In the genomic region with DNA sequence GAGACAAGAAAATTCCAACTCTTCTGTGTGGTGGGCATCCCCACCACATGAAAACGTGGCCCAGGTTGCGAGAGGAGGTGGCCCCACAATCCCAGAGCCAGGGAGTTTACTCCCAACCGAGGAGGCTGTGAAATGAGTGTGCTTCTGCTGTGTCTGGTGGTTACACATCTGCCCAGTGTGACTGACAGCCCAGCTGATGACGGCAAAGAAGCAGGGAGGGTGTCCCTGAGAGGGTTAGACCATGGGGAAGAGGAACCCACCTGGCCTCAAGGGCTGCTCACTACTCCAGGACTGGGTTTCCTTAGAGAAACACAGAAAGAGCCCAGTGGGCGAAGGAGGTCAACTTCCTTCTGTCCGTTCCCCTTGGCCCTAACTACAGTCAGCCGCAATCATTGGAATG, we compare ENCODE assay signal across 1 cellular context.
A peak's percentile ranks its signal among the peaks of the same experiment; 100 is the strongest.
TF ChIP-seq lines count a peak whose summit lies in the region.

No MANE protein-coding gene starts in this region.

TF ChIP-seq in GM12878, 131 proteins besides CTCF, POLR2A, EP300 and RAD21:
- TF ChIP-seq, protein P1, sequence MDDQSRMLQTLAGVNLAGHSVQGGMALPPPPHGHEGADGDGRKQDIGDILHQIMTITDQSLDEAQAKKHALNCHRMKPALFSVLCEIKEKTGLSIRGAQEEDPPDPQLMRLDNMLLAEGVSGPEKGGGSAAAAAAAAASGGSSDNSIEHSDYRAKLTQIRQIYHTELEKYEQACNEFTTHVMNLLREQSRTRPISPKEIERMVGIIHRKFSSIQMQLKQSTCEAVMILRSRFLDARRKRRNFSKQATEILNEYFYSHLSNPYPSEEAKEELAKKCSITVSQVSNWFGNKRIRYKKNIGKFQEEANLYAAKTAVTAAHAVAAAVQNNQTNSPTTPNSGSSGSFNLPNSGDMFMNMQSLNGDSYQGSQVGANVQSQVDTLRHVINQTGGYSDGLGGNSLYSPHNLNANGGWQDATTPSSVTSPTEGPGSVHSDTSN (IDR thresholded peaks at IDR 0.05; ENCODE audit: insufficient replicate concordance, low read depth, low read length) = peak; percentile 25
- TF ChIP-seq, protein P2, sequence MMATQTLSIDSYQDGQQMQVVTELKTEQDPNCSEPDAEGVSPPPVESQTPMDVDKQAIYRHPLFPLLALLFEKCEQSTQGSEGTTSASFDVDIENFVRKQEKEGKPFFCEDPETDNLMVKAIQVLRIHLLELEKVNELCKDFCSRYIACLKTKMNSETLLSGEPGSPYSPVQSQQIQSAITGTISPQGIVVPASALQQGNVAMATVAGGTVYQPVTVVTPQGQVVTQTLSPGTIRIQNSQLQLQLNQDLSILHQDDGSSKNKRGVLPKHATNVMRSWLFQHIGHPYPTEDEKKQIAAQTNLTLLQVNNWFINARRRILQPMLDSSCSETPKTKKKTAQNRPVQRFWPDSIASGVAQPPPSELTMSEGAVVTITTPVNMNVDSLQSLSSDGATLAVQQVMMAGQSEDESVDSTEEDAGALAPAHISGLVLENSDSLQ (IDR thresholded peaks at IDR 0.05) = peak; percentile 56
- no peak for TF ChIP-seq HDAC6 (IDR thresholded peaks at IDR 0.05; ENCODE audit: unreplicated experiment)
TF ChIP-seq in GM12878: peak in this region for 2.
